In genomic region chr5:107396351-107396690, GRCh38 we compare ENCODE assay signal across 13 cellular contexts.
DNase-seq lines count a peak whose midpoint lies in the region; ATAC-seq lines count a peak whose summit lies in the region.
"Had no signal": no experiment of that assay in that cellular context is flagged by ENCODE, and none has a peak within 500 bp of the region (broad histone marks: within the 10 kb centered on the region; RNA-seq: fewer than 3 reads in every experiment).

No MANE protein-coding gene starts in this region.

- DNase-seq in ACHN (no peak), left cardiac atrium (no peak), UCSD-AML1 (lab: John Stamatoyannopoulos, UW; ENCODE audit: unreplicated experiment) (no peak)
- DNase-seq in NK-92 treated with Interleukin-12 subunit alpha and Interleukin-12 subunit beta, amount 100 ng/mL, for 24 hours (lab: John Stamatoyannopoulos, UW): no peak
- DNase-seq: activated CD4-positive, alpha-beta T cell treated with anti-CD3 and anti-CD28 coated beads, Interleukin-2, amount 50 U/mL, for 4 hours; GOT3; lower lobe of right lung; NCI-H345 had no signal

- no peaks in the 10 kb centered on the region for H3K36me3 ChIP-seq in KOPT-K1 (ENCODE audit: insufficient read depth, low read length)
- H3K36me3 ChIP-seq: lower lobe of right lung, tibial nerve had no signal

- intact Hi-C loops in left cardiac atrium (cut with DNase I): no loop called here

- in situ Hi-C loops in ACHN (cut with HindIII; ENCODE audit: low pct_ligation_motif_present, low pct_unique_long_range_greater_than_20kb, low sequenced_read_pairs): no loop called here

- H3K9me3 ChIP-seq in KOPT-K1 (ENCODE audit: insufficient read depth, low read length, poor library complexity, severe bottlenecking): no peaks in the 10 kb centered on the region
- H3K9me3 ChIP-seq: lower lobe of right lung, tibial nerve had no signal

- H3K27ac ChIP-seq in KOPT-K1 (ENCODE audit: low read depth, low read length, poor library complexity, severe bottlenecking): peak overlapping the region; percentile 8
- H3K27ac ChIP-seq: lower lobe of right lung had no signal

- ATAC-seq in GM18502 (IDR thresholded peaks at IDR 0.05; ENCODE audit: poor library complexity, unreplicated experiment) (peak; percentile 56), GM21423 (IDR thresholded peaks at IDR 0.05; ENCODE audit: unreplicated experiment) (peak; percentile 41), HG02973 (IDR thresholded peaks at IDR 0.05; ENCODE audit: unreplicated experiment) (peak; percentile 35), left cardiac atrium (no peak)
- ATAC-seq: lower lobe of right lung had no signal

Comparison
In these comparisons a context has a peak if more than half of its experiments do, and no peak if none do; other contexts are left out.
1. ATAC-seq: peak in GM18502 (single experiment), GM21423 (single experiment) and HG02973 (single experiment); none in left cardiac atrium (0 of 2).